Comparison of ENCODE assay signal across 27 cellular contexts in genomic region chr4:103936653-103937145, GRCh38.
"Had no signal": no experiment of that assay in that cellular context is flagged by ENCODE, and none has a peak within 500 bp of the region (broad histone marks: within the 10 kb centered on the region; RNA-seq: fewer than 3 reads in every experiment).

No MANE protein-coding gene starts in this region.

- H3K4me3 ChIP-seq: colonic mucosa, esophagus squamous epithelium, heart right ventricle, left ventricle myocardium inferior, lower lobe of right lung, mucosa of descending colon had no signal

- ATAC-seq: effector memory CD8-positive, alpha-beta T cell; esophagus mucosa; heart right ventricle; left colon; left lobe of liver; mucosa of descending colon had no signal

- H3K9me3 ChIP-seq: colonic mucosa, esophagus squamous epithelium, lower lobe of right lung, mucosa of descending colon had no signal

- H3K9me3 Mint-ChIP-seq: dendritic cell treated with granulocyte-macrophage colony-stimulating factor and Interleukin-4, amounts not matched to agents 40 ng/mL and 50 ng/mL, for 4 days; effector memory CD8-positive, alpha-beta T cell; mesothelial cell of epicardium had no signal

- H3K27me3 ChIP-seq: colonic mucosa, esophagus squamous epithelium, heart right ventricle had no signal

- H3K4me3 Mint-ChIP-seq: dendritic cell treated with granulocyte-macrophage colony-stimulating factor and Interleukin-4, amounts not matched to agents 40 ng/mL and 50 ng/mL, for 4 days; effector memory CD8-positive, alpha-beta T cell; endodermal cell; mesothelial cell of epicardium had no signal

- H3K4me1 Mint-ChIP-seq: mesothelial cell of epicardium had no signal

- DNase-seq: colonic mucosa; cortex of kidney; effector CD8-positive, alpha-beta T cell; effector memory CD8-positive, alpha-beta T cell; endodermal cell; erythroblast; esophagus squamous epithelium; foreskin fibroblast; foreskin melanocyte; glutamatergic neuron; head of caudate nucleus; heart right ventricle; hippocampal formation; kidney glomerular epithelial cell; left colon; left ventricle myocardium inferior; lower lobe of right lung; mesenchymal stem cell; mucosa of descending colon had no signal

- H3K27ac Mint-ChIP-seq: dendritic cell treated with granulocyte-macrophage colony-stimulating factor and Interleukin-4, amounts not matched to agents 40 ng/mL and 50 ng/mL, for 4 days; effector memory CD8-positive, alpha-beta T cell; endodermal cell; mesothelial cell of epicardium had no signal

- H3K27ac ChIP-seq: colonic mucosa, epithelial cell of prostate, esophagus squamous epithelium, heart right ventricle, left ventricle myocardium inferior, lower lobe of right lung had no signal

- H3K27me3 Mint-ChIP-seq: dendritic cell treated with granulocyte-macrophage colony-stimulating factor and Interleukin-4, amounts not matched to agents 40 ng/mL and 50 ng/mL, for 4 days; effector memory CD8-positive, alpha-beta T cell had no signal

- FAIRE-seq: endometrium, islet of Langerhans, keratinocyte had no signal

- H3K4me1 ChIP-seq: colonic mucosa, esophagus squamous epithelium, heart right ventricle, left ventricle myocardium inferior, lower lobe of right lung had no signal

- H3K36me3 ChIP-seq: colonic mucosa, esophagus squamous epithelium, heart right ventricle, left ventricle myocardium inferior, lower lobe of right lung had no signal
